ENCODE assay signal across 1 cellular context in genomic region chr5:108617467-108618435, GRCh38.
A peak's percentile ranks its signal among the peaks of the same experiment; 100 is the strongest.
TF ChIP-seq lines count a peak whose summit lies in the region.

No MANE protein-coding gene starts in this region.

TF ChIP-seq in K562, 482 proteins besides CTCF, POLR2A, EP300 and RAD21 (continued from another document):
- 0 out of 2 replicates have a peak, but pooled peaks have one; percentile 10 for TF ChIP-seq ATF3 (IDR thresholded peaks at IDR 0.05)
- TF ChIP-seq ATF3 (CRISPR knock-in tag; conservative IDR thresholded peaks at IDR 0.05): no peak
- TF ChIP-seq MCM7 (IDR thresholded peaks at IDR 0.05): no peak
